Comparison of ENCODE assay signal across 18 cellular contexts in genomic region chr6:49001856-49002255, GRCh38.
DNase-seq lines count a peak whose midpoint lies in the region; ATAC-seq and TF ChIP-seq lines count a peak whose summit lies in the region.
"Had no signal": no experiment of that assay in that cellular context is flagged by ENCODE, and none has a peak within 500 bp of the region (broad histone marks: within the 10 kb centered on the region; RNA-seq: fewer than 3 reads in every experiment).

No MANE protein-coding gene starts in this region.

- DNase-seq in EH (ENCODE audit: low read depth), result peak; percentile 35
- DNase-seq in NCI-H446 (lab: John Stamatoyannopoulos, UW), result peak; percentile 92 to 94
- DNase-seq in epithelial cell of esophagus (ENCODE audit: low read depth), result peak; percentile 42
- no peak for DNase-seq in activated CD4-positive, alpha-beta T cell treated with anti-CD3 and anti-CD28 coated beads, Interleukin-2, amount 10 ng/mL, durations not matched to agents 24 days and 14 days
- no peak for DNase-seq in activated naive CD4-positive, alpha-beta T cell treated with anti-CD3 and anti-CD28 coated beads for 36 hours
- no peak for DNase-seq in T-helper 1 cell
- DNase-seq: activated CD8-positive, alpha-beta memory T cell treated with anti-CD3 and anti-CD28 coated beads, Interleukin-2, amount 50 U/mL, for 4 hours; activated naive CD4-positive, alpha-beta T cell treated with anti-CD3 and anti-CD28 coated beads, Interleukin-2, amount 10 ng/mL, durations not matched to agents 7 days and 5 days; BE2C; DMS79; mucosa of descending colon; NCI-H1436; NCI-H510A treated with DMSO at 0.1 percent for 48 hours; pancreas; stimulated activated naive CD8-positive, alpha-beta T cell treated with anti-CD3 and anti-CD28 coated beads, Interleukin-15, Interleukin-2, amounts not matched to agents 100 U/mL and 50 U/mL, for 24 hours had no signal

- H3K4me3 ChIP-seq in epithelial cell of esophagus (ENCODE audit: low read length), result no peak overlapping the region
- H3K4me3 ChIP-seq: mucosa of descending colon, pancreas had no signal

- no peaks in the 10 kb centered on the region for H3K36me3 Mint-ChIP-seq in nephron (ENCODE audit: low read depth)
- H3K36me3 Mint-ChIP-seq in activated CD4-positive, alpha-beta T cell treated with anti-CD3 and anti-CD28 coated beads, Interleukin-2, amount 10 ng/mL, durations not matched to agents 24 days and 14 days (ENCODE audit: low read depth), result no peaks in the 10 kb centered on the region
- no peaks in the 10 kb centered on the region for H3K36me3 Mint-ChIP-seq in activated naive CD4-positive, alpha-beta T cell treated with anti-CD3 and anti-CD28 coated beads for 36 hours (ENCODE audit: low read depth)
- H3K36me3 Mint-ChIP-seq: activated naive CD4-positive, alpha-beta T cell treated with anti-CD3 and anti-CD28 coated beads, Interleukin-2, amount 10 ng/mL, durations not matched to agents 7 days and 5 days had no signal

- intact Hi-C loops in activated CD4-positive, alpha-beta T cell treated with anti-CD3 and anti-CD28 coated beads, Interleukin-2, amount 10 ng/mL, durations not matched to agents 24 days and 14 days (cut with micrococcal nuclease), result no loop called here
- intact Hi-C loops in activated naive CD4-positive, alpha-beta T cell treated with anti-CD3 and anti-CD28 coated beads for 36 hours (cut with micrococcal nuclease), result no loop called here

- H3K27ac Mint-ChIP-seq in nephron, result peak overlapping the region in 2 of 3 experiments; percentile 10 to 23
- H3K27ac Mint-ChIP-seq in activated CD4-positive, alpha-beta T cell treated with anti-CD3 and anti-CD28 coated beads, Interleukin-2, amount 10 ng/mL, durations not matched to agents 24 days and 14 days, result no peak overlapping the region
- no peak overlapping the region for H3K27ac Mint-ChIP-seq in activated naive CD4-positive, alpha-beta T cell treated with anti-CD3 and anti-CD28 coated beads for 36 hours
- H3K27ac Mint-ChIP-seq: activated naive CD4-positive, alpha-beta T cell treated with anti-CD3 and anti-CD28 coated beads, Interleukin-2, amount 10 ng/mL, durations not matched to agents 7 days and 5 days had no signal

- no peak overlapping the region for H3K4me3 Mint-ChIP-seq in nephron
- no peak overlapping the region for H3K4me3 Mint-ChIP-seq in activated CD4-positive, alpha-beta T cell treated with anti-CD3 and anti-CD28 coated beads, Interleukin-2, amount 10 ng/mL, durations not matched to agents 24 days and 14 days
- no peak overlapping the region for H3K4me3 Mint-ChIP-seq in activated naive CD4-positive, alpha-beta T cell treated with anti-CD3 and anti-CD28 coated beads for 36 hours
- H3K4me3 Mint-ChIP-seq: activated naive CD4-positive, alpha-beta T cell treated with anti-CD3 and anti-CD28 coated beads, Interleukin-2, amount 10 ng/mL, durations not matched to agents 7 days and 5 days had no signal

- TF ChIP-seq CTCF in epithelial cell of esophagus (IDR thresholded peaks at IDR 0.05; ENCODE audit: insufficient read depth, low read depth, low read length, missing control alignments), result no peak
- TF ChIP-seq CTCF in nephron (IDR thresholded peaks at IDR 0.05; ENCODE audit: unreplicated experiment in 3 of 3), result no peak

- no peaks in the 10 kb centered on the region for H3K9me3 Mint-ChIP-seq in nephron
- no peaks in the 10 kb centered on the region for H3K9me3 Mint-ChIP-seq in activated CD4-positive, alpha-beta T cell treated with anti-CD3 and anti-CD28 coated beads, Interleukin-2, amount 10 ng/mL, durations not matched to agents 24 days and 14 days
- peaks cover 3% of the 10 kb centered on the region for H3K9me3 Mint-ChIP-seq in activated naive CD4-positive, alpha-beta T cell treated with anti-CD3 and anti-CD28 coated beads for 36 hours

- H3K27me3 Mint-ChIP-seq in nephron (ENCODE audit: low read depth), result no peaks in the 10 kb centered on the region
- no peaks in the 10 kb centered on the region for H3K27me3 Mint-ChIP-seq in activated CD4-positive, alpha-beta T cell treated with anti-CD3 and anti-CD28 coated beads, Interleukin-2, amount 10 ng/mL, durations not matched to agents 24 days and 14 days
- H3K27me3 Mint-ChIP-seq in activated naive CD4-positive, alpha-beta T cell treated with anti-CD3 and anti-CD28 coated beads for 36 hours (ENCODE audit: low read depth), result no peaks in the 10 kb centered on the region
- H3K27me3 Mint-ChIP-seq: activated naive CD4-positive, alpha-beta T cell treated with anti-CD3 and anti-CD28 coated beads, Interleukin-2, amount 10 ng/mL, durations not matched to agents 7 days and 5 days had no signal

- no peak for ATAC-seq in GM18502 (IDR thresholded peaks at IDR 0.05; ENCODE audit: poor library complexity, unreplicated experiment)
- ATAC-seq: activated CD4-positive, CD25-positive, alpha-beta regulatory T cell treated with anti-CD3 and anti-CD28 coated beads, Interleukin-2, amount 50 U/mL, for 24 hours; mucosa of descending colon; pancreas; stimulated activated naive CD8-positive, alpha-beta T cell treated with anti-CD3 and anti-CD28 coated beads, Interleukin-15, Interleukin-2, amounts not matched to agents 100 U/mL and 50 U/mL, for 24 hours had no signal

- CTCF ChIA-PET in activated naive CD4-positive, alpha-beta T cell treated with anti-CD3 and anti-CD28 coated beads for 36 hours (lab: Charles Lee), result no interaction called here

- peaks cover 12% of the 10 kb centered on the region for H3K4me1 Mint-ChIP-seq in nephron
- H3K4me1 Mint-ChIP-seq in activated CD4-positive, alpha-beta T cell treated with anti-CD3 and anti-CD28 coated beads, Interleukin-2, amount 10 ng/mL, durations not matched to agents 24 days and 14 days, result no peaks in the 10 kb centered on the region
- no peaks in the 10 kb centered on the region for H3K4me1 Mint-ChIP-seq in activated naive CD4-positive, alpha-beta T cell treated with anti-CD3 and anti-CD28 coated beads for 36 hours (ENCODE audit: low read depth)
- H3K4me1 Mint-ChIP-seq: activated naive CD4-positive, alpha-beta T cell treated with anti-CD3 and anti-CD28 coated beads, Interleukin-2, amount 10 ng/mL, durations not matched to agents 7 days and 5 days had no signal

Comparison
In these comparisons a context has a peak if more than half of its experiments do, and no peak if none do; other contexts are left out.
1. DNase-seq: peak in EH (single experiment), NCI-H446 (2 of 2) and epithelial cell of esophagus (single experiment); none in activated CD4-positive, alpha-beta T cell treated with anti-CD3 and anti-CD28 coated beads, Interleukin-2, amount 10 ng/mL, durations not matched to agents 24 days and 14 days (single experiment), activated naive CD4-positive, alpha-beta T cell treated with anti-CD3 and anti-CD28 coated beads for 36 hours (single experiment) and T-helper 1 cell (0 of 5).
2. H3K27ac Mint-ChIP-seq: peak in nephron (2 of 3); none in activated CD4-positive, alpha-beta T cell treated with anti-CD3 and anti-CD28 coated beads, Interleukin-2, amount 10 ng/mL, durations not matched to agents 24 days and 14 days (single experiment) and activated naive CD4-positive, alpha-beta T cell treated with anti-CD3 and anti-CD28 coated beads for 36 hours (single experiment).